In genomic region chr18:31206064-31206463, GRCh38 we compare ENCODE assay signal across 22 cellular contexts. TPM values are rescaled to one million over a fixed set of nuclear protein-coding genes. Genes with fewer than 3 reads are reported as not detected.
DNase-seq lines count a peak whose midpoint lies in the region; ATAC-seq and TF ChIP-seq lines count a peak whose summit lies in the region.
"Had no signal": no experiment of that assay in that cellular context is flagged by ENCODE, and none has a peak within 500 bp of the region (broad histone marks: within the 10 kb centered on the region; RNA-seq: fewer than 3 reads in every experiment).

No MANE protein-coding gene starts in this region.

- H3K27ac ChIP-seq in transverse colon = peak overlapping the region; percentile 78 to 87 (median 86)
- H3K27ac ChIP-seq: tibial nerve had no signal

- H3K27ac Mint-ChIP-seq in T-helper 2 cell treated with Interferon-gamma antibody and Interleukin-4, amounts not matched to agents 5 μg/mL and 100 μg/mL, for 36 hours = no peak overlapping the region
- H3K27ac Mint-ChIP-seq: activated naive CD8-positive, alpha-beta T cell; CD8-positive, alpha-beta T cell; naive thymus-derived CD8-positive, alpha-beta T cell; T-cell had no signal

- DNase-seq in Kasumi-1 (lab: John Stamatoyannopoulos, UW) (peak; percentile 51 to 56), SKM-1 (lab: John Stamatoyannopoulos, UW; ENCODE audit: unreplicated experiment) (peak; percentile 47), left ventricle myocardium superior (no peak), transverse colon (no peak), 8988T (no peak)
- no peak for DNase-seq in T-helper 2 cell treated with Interferon-gamma antibody and Interleukin-4, amounts not matched to agents 5 μg/mL and 100 μg/mL, for 36 hours (ENCODE audit: low spot score)
- DNase-seq in activated CD8-positive, alpha-beta memory T cell treated with anti-CD3 and anti-CD28 coated beads, Interleukin-2, amount 50 U/mL, for 4 hours = no peak
- DNase-seq: CD8-positive, alpha-beta T cell; GDM1; GOT3; naive thymus-derived CD8-positive, alpha-beta T cell; NCI-H1436 treated with DMSO at 0.1 percent for 48 hours; NCI-H446; stimulated activated CD4-positive, alpha-beta T cell treated with anti-CD3 and anti-CD28 coated beads, Interleukin-4, amount 100 ng/mL, for 1 hour had no signal

- no peak overlapping the region for H3K4me3 Mint-ChIP-seq in T-helper 2 cell treated with Interferon-gamma antibody and Interleukin-4, amounts not matched to agents 5 μg/mL and 100 μg/mL, for 36 hours
- H3K4me3 Mint-ChIP-seq: activated naive CD8-positive, alpha-beta T cell; CD8-positive, alpha-beta T cell; central memory CD8-positive, alpha-beta T cell; IgD-negative memory B cell; T-cell had no signal

- ATAC-seq in left ventricle myocardium superior = peak; percentile 22
- ATAC-seq: CD8-positive, alpha-beta T cell; naive thymus-derived CD8-positive, alpha-beta T cell; T-cell had no signal

- no peaks in the 10 kb centered on the region for H3K27me3 Mint-ChIP-seq in T-helper 2 cell treated with Interferon-gamma antibody and Interleukin-4, amounts not matched to agents 5 μg/mL and 100 μg/mL, for 36 hours (ENCODE audit: low read depth)
- H3K27me3 Mint-ChIP-seq: activated naive CD8-positive, alpha-beta T cell; central memory CD8-positive, alpha-beta T cell; IgD-negative memory B cell had no signal

- WGBS in transverse colon (ENCODE audit: low coverage in 1 of 2), 2 donors = 62 to 67% methylated on average over 5 of the region's 5 CpGs

- TF ChIP-seq CTCF in transverse colon (IDR thresholded peaks at IDR 0.05) = no peak

- peak overlapping the region in 2 of 4 donors; percentile 21 to 35 for H3K4me3 ChIP-seq in transverse colon
- H3K4me3 ChIP-seq: tibial nerve had no signal

- H3K4me1 Mint-ChIP-seq in T-helper 2 cell treated with Interferon-gamma antibody and Interleukin-4, amounts not matched to agents 5 μg/mL and 100 μg/mL, for 36 hours (ENCODE audit: low read depth) = no peaks in the 10 kb centered on the region
- H3K4me1 Mint-ChIP-seq: central memory CD8-positive, alpha-beta T cell; IgD-negative memory B cell had no signal

- intact Hi-C loops in left ventricle myocardium superior (cut with micrococcal nuclease) (no loop called here), transverse colon (cut with DNase I; ENCODE audit: low total_unique reads) (no loop called here)

- no peaks in the 10 kb centered on the region for H3K36me3 ChIP-seq in transverse colon
- H3K36me3 ChIP-seq: heart right ventricle, tibial nerve had no signal

- no peaks in the 10 kb centered on the region for H3K9me3 ChIP-seq in transverse colon
- H3K9me3 ChIP-seq: heart right ventricle, tibial nerve had no signal

- no peaks in the 10 kb centered on the region for H3K27me3 ChIP-seq in transverse colon
- H3K27me3 ChIP-seq: heart right ventricle, tibial nerve had no signal

- TF ChIP-seq POLR2A in transverse colon (IDR thresholded peaks at IDR 0.05) = no peak

- H3K4me1 ChIP-seq in transverse colon = peaks cover 5 to 48% (median 26%) of the 10 kb centered on the region in 4 donors

- no peaks in the 10 kb centered on the region for H3K36me3 Mint-ChIP-seq in T-helper 2 cell treated with Interferon-gamma antibody and Interleukin-4, amounts not matched to agents 5 μg/mL and 100 μg/mL, for 36 hours (ENCODE audit: low read depth)
- H3K36me3 Mint-ChIP-seq: activated naive CD8-positive, alpha-beta T cell; CD8-positive, alpha-beta T cell; IgD-negative memory B cell; naive thymus-derived CD8-positive, alpha-beta T cell; T-cell had no signal

- peaks cover 10% of the 10 kb centered on the region for H3K9me3 Mint-ChIP-seq in T-helper 2 cell treated with Interferon-gamma antibody and Interleukin-4, amounts not matched to agents 5 μg/mL and 100 μg/mL, for 36 hours

- TF ChIP-seq EP300 in transverse colon (IDR thresholded peaks at IDR 0.05; ENCODE audit: low read depth) = no peak

- in situ Hi-C loops in transverse colon (cut with MboI; ENCODE audit: low pct_ligation_motif_present in 1 of 4, low pct_unique_long_range_greater_than_20kb in 1 of 4, low sequenced_read_pairs in 3 of 4) = loop anchor here in 1 of 4 donors (10.0 kb wide), 1 partner anchor 101 kb away; the partner anchor contains the start of gene DSC2

RNA-seq across cellular contexts. Expression of gene DSC1, which starts 43.4 kb away (rescaled TPM):
- total RNA-seq in left ventricle myocardium superior = 6.0 TPM
- total RNA-seq in transverse colon = not detected
- total RNA-seq: endothelial cell of umbilical vein, renal cortical epithelial cell, tibial nerve had no signal

Comparison
In these comparisons a context has a peak if more than half of its experiments do, and no peak if none do; other contexts are left out.
1. DNase-seq: peak in Kasumi-1 (2 of 2) and SKM-1 (single experiment); none in left ventricle myocardium superior (single experiment), transverse colon (single experiment), T-helper 2 cell treated with Interferon-gamma antibody and Interleukin-4, amounts not matched to agents 5 μg/mL and 100 μg/mL, for 36 hours (single experiment), 8988T (single experiment) and activated CD8-positive, alpha-beta memory T cell treated with anti-CD3 and anti-CD28 coated beads, Interleukin-2, amount 50 U/mL, for 4 hours (single experiment).